16 cellular contexts compared by ENCODE assay signal in genomic region chr5:44252545-44252944, GRCh38.
DNase-seq lines count a peak whose midpoint lies in the region; ATAC-seq, FAIRE-seq and TF ChIP-seq lines count a peak whose summit lies in the region.
"Had no signal": no experiment of that assay in that cellular context is flagged by ENCODE, and none has a peak within 500 bp of the region (broad histone marks: within the 10 kb centered on the region; RNA-seq: fewer than 3 reads in every experiment).

No MANE protein-coding gene starts in this region.

- TF ChIP-seq POLR2A in HepG2 (IDR thresholded peaks at IDR 0.05; ENCODE audit: insufficient read depth in 1 of 2, low read depth in 2 of 2, low read length in 2 of 2), result no peak
- no peak for TF ChIP-seq POLR2A in right lobe of liver (IDR thresholded peaks at IDR 0.05)

- H3K27me3 ChIP-seq in HepG2 (ENCODE audit: control insufficient read depth in 1 of 2, insufficient read depth in 2 of 2, low read length in 2 of 2) (no peaks in the 10 kb centered on the region), right lobe of liver (no peaks in the 10 kb centered on the region)

- no peak overlapping the region for H2AFZ ChIP-seq in HepG2 (ENCODE audit: low read length)

- no TSS peak for BruUV-seq in HepG2 (replicated peaks; lab: Mats Ljungman, UMichigan)

- H3K36me3 ChIP-seq in HepG2 (replicated peaks in 1 of 2; ENCODE audit: control insufficient read depth in 1 of 2, insufficient read depth in 2 of 2, low read length in 2 of 2) (no peaks in the 10 kb centered on the region), right lobe of liver (no peaks in the 10 kb centered on the region), kidney (ENCODE audit: control insufficient read depth in 1 of 2, insufficient read depth in 2 of 2, low read length in 2 of 2) (no peaks in the 10 kb centered on the region)

- DNase-seq in HepG2 (ENCODE audit: low spot score) (no peak), right lobe of liver (no peak), amniotic epithelial cell (ENCODE audit: low read depth) (peak; percentile 3), kidney (peak; percentile 26), A172 (ENCODE audit: low spot score) (no peak)
- no peak for DNase-seq in NK-92 treated with Interleukin-12 subunit alpha and Interleukin-12 subunit beta, amount 100 ng/mL, for 24 hours (lab: John Stamatoyannopoulos, UW)
- no peak for DNase-seq in central memory CD4-positive, alpha-beta T cell
- DNase-seq: 8988T; CD4-positive, alpha-beta memory T cell; DMS79; GOT3; HCEC 1CT; HFFc6 had no signal

- in situ Hi-C loops in HepG2 (cut with HindIII; ENCODE audit: extremely low pct_ligation_motif_present, low pct_unique_long_range_greater_than_20kb), result no loop called here

- TF ChIP-seq RAD21 in HepG2 (CRISPR knock-in tag; IDR thresholded peaks at IDR 0.05), result no peak

- no peaks in the 10 kb centered on the region for H3K9me3 ChIP-seq in HepG2 (ENCODE audit: low read length)
- H3K9me3 ChIP-seq in right lobe of liver, result no peaks in the 10 kb centered on the region
- no peaks in the 10 kb centered on the region for H3K9me3 ChIP-seq in kidney (ENCODE audit: control insufficient read depth in 1 of 2, low read length in 2 of 2)

- POLR2A ChIA-PET in HepG2 (lab: Yijun Ruan, JAX), result no interaction called here

- no peak for FAIRE-seq in HepG2 (lab: Jason Lieb, UNC)
- no peak for FAIRE-seq in kidney (lab: Jason Lieb, UNC)
- FAIRE-seq: GM12878 had no signal

- H3K27ac ChIP-seq in HepG2 (ENCODE audit: extremely low read length, insufficient read depth, low read length) (no peak overlapping the region), right lobe of liver (no peak overlapping the region), kidney (ENCODE audit: low read depth in 2 of 2, low read length in 2 of 2) (no peak overlapping the region)
- H3K27ac ChIP-seq: C4-2B had no signal

- H3K4me1 ChIP-seq in HepG2 (ENCODE audit: insufficient read depth, low read length) (no peaks in the 10 kb centered on the region), right lobe of liver (no peaks in the 10 kb centered on the region), kidney (ENCODE audit: control insufficient read depth in 1 of 2, insufficient read depth in 1 of 2, low read depth in 1 of 2, low read length in 2 of 2) (no peaks in the 10 kb centered on the region)

- TF ChIP-seq EP300 in HepG2 (IDR thresholded peaks at IDR 0.05; ENCODE audit: low read depth in 2 of 2, low read length in 2 of 2) (no peak), HepG2 (CRISPR knock-in tag; IDR thresholded peaks at IDR 0.05; ENCODE audit: borderline replicate concordance) (no peak)

- H4K20me1 ChIP-seq in HepG2 (ENCODE audit: insufficient read depth, low read length), result no peaks in the 10 kb centered on the region

- H3K9ac ChIP-seq in HepG2 (ENCODE audit: insufficient read depth, low read depth, low read length), result no peak overlapping the region
- H3K9ac ChIP-seq in kidney (ENCODE audit: low read length in 2 of 2), result no peak overlapping the region

- TF ChIP-seq CTCF in HepG2 (CRISPR knock-in tag; IDR thresholded peaks at IDR 0.05) (no peak), right lobe of liver (IDR thresholded peaks at IDR 0.05) (no peak), kidney (IDR thresholded peaks at IDR 0.05; ENCODE audit: borderline replicate concordance, extremely low read depth, insufficient read depth) (no peak)

- no peaks in the 10 kb centered on the region for H3K79me2 ChIP-seq in HepG2 (ENCODE audit: insufficient read depth, low read length)

- intact Hi-C loops in HepG2 (cut with micrococcal nuclease; ENCODE audit: unreplicated experiment), result no loop called here
- intact Hi-C loops in right lobe of liver (cut with DNase I), result no loop called here
- intact Hi-C loops in kidney (cut with DNase I), result no loop called here

- no peak for ATAC-seq in HepG2
- ATAC-seq in right lobe of liver, result no peak
- no peak for ATAC-seq in GM18502 (IDR thresholded peaks at IDR 0.05; ENCODE audit: poor library complexity, unreplicated experiment)
- ATAC-seq: GM12878 had no signal

- no peak overlapping the region for H3K4me2 ChIP-seq in HepG2 (ENCODE audit: low read depth, low read length)

- 50% methylated on average over 1 of the region's 2 CpGs for WGBS in HepG2 (ENCODE audit: low lambda C conversion rate)
- WGBS in right lobe of liver (ENCODE audit: insufficient coverage, low coverage, low lambda C conversion rate, missing lambda C conversion rate), result 88% methylated on average over 1 of the region's 2 CpGs

- CTCF ChIA-PET in HepG2 (lab: Yijun Ruan, JAX; ENCODE audit: low intra/inter-chr PET ratio, low total read pairs), result no interaction called here

- no peak overlapping the region for H3K4me3 ChIP-seq in HepG2 (replicated peaks in 1 of 3; ENCODE audit: insufficient read depth in 1 of 3, low read depth in 2 of 3, low read length in 3 of 3)
- no peak overlapping the region for H3K4me3 ChIP-seq in right lobe of liver
- no peak overlapping the region for H3K4me3 ChIP-seq in kidney (ENCODE audit: low read length in 2 of 2)
- H3K4me3 ChIP-seq: GM12878 had no signal

TF ChIP-seq in HepG2, 621 proteins besides CTCF, POLR2A, EP300 and RAD21:
- TF ChIP-seq MAFF (IDR thresholded peaks at IDR 0.05; ENCODE audit: low read depth, low read length), result peak; percentile 27; the same call in 1 of the 2 replicates
- no peak for TF ChIP-seq NR1H2 (CRISPR knock-in tag; IDR thresholded peaks at IDR 0.05; ENCODE audit: borderline replicate concordance, low read depth)
- TF ChIP-seq ZBTB21 (CRISPR knock-in tag; IDR thresholded peaks at IDR 0.05), result no peak
- peak in 1 of 2 experiments; percentile 61; a peak in 2 of 4 replicates for TF ChIP-seq MAFK (conservative IDR thresholded peaks at IDR 0.05 in 1 of 2, IDR thresholded peaks at IDR 0.05 in 1 of 2; ENCODE audit: low read length in 2 of 2)

Comparison
In these comparisons a context has a peak if more than half of its experiments do, and no peak if none do; other contexts are left out.
1. DNase-seq: peak in amniotic epithelial cell (single experiment) and kidney (single experiment); none in HepG2 (single experiment), right lobe of liver (0 of 3), A172 (single experiment), NK-92 treated with Interleukin-12 subunit alpha and Interleukin-12 subunit beta, amount 100 ng/mL, for 24 hours (single experiment) and central memory CD4-positive, alpha-beta T cell (single experiment).